Comparison of ENCODE assay signal across 10 cellular contexts in genomic region chr5:68898961-68899471, GRCh38.
DNase-seq lines count a peak whose midpoint lies in the region; ATAC-seq, FAIRE-seq and TF ChIP-seq lines count a peak whose summit lies in the region.
"Had no signal": no experiment of that assay in that cellular context is flagged by ENCODE, and none has a peak within 500 bp of the region (broad histone marks: within the 10 kb centered on the region; RNA-seq: fewer than 3 reads in every experiment).

No MANE protein-coding gene starts in this region.

- DNase-seq in NCI-H2081 (lab: John Stamatoyannopoulos, UW): peak; percentile 6 to 21
- DNase-seq in NCI-H2081 treated with DMSO at 0.1 percent for 48 hours (lab: John Stamatoyannopoulos, UW): no peak
- DNase-seq in NCI-H774 (lab: John Stamatoyannopoulos, UW): peak; percentile 50
- peak; percentile 65 for DNase-seq in fibroblast of pulmonary artery (ENCODE audit: low read depth)
- peak; percentile 68 for DNase-seq in urothelium cell line (ENCODE audit: low spot score)
- DNase-seq in GOT3 (lab: John Stamatoyannopoulos, UW): no peak
- DNase-seq: left ventricle myocardium superior had no signal

- peak; percentile 42 for FAIRE-seq in urothelium cell line (lab: Jason Lieb, UNC)
- FAIRE-seq: A204.1 had no signal

- TF ChIP-seq CTCF in fibroblast of pulmonary artery (IDR thresholded peaks at IDR 0.05; ENCODE audit: low read length, missing control alignments): no peak

- H3K4me3 ChIP-seq in fibroblast of pulmonary artery (replicated peaks; ENCODE audit: low read depth, low read length): no peak overlapping the region

- no peak for ATAC-seq in GM19452 (IDR thresholded peaks at IDR 0.05; ENCODE audit: unreplicated experiment)
- no peak for ATAC-seq in GM18861 (IDR thresholded peaks at IDR 0.05; ENCODE audit: unreplicated experiment)
- ATAC-seq: left ventricle myocardium superior had no signal

Comparison
In these comparisons a context has a peak if more than half of its experiments do, and no peak if none do; other contexts are left out.
1. DNase-seq: peak in NCI-H2081 (2 of 2), NCI-H774 (single experiment), fibroblast of pulmonary artery (single experiment) and urothelium cell line (single experiment); none in NCI-H2081 treated with DMSO at 0.1 percent for 48 hours (single experiment) and GOT3 (single experiment).